Comparison of ENCODE assay signal across 8 cellular contexts in genomic region chr15:64093627-64094417, GRCh38. TPM values are rescaled to one million over a fixed set of nuclear protein-coding genes. Genes with fewer than 3 reads are reported as not detected.
DNase-seq lines count a peak whose midpoint lies in the region; ATAC-seq and TF ChIP-seq lines count a peak whose summit lies in the region.

Gene CIAO2A, minus strand, starts transcription at chr15:64093838. Its CDS starts 70 bp downstream, at chr15:64093768.

- H3K27ac ChIP-seq in GM23338 (ENCODE audit: low read depth) (peak within 1 kb of the TSS; percentile 92), fibroblast of lung (ENCODE audit: insufficient read depth, low read length) (peak within 1 kb of the TSS; percentile 92)
- H3K27ac ChIP-seq in naive thymus-derived CD4-positive, alpha-beta T cell (ENCODE audit: low read depth, low read length): peak within 1 kb of the TSS; percentile 88

- H3K27ac Mint-ChIP-seq in GM23338: peak within 1 kb of the TSS; percentile 99
- H3K27ac Mint-ChIP-seq in naive thymus-derived CD4-positive, alpha-beta T cell: peak within 1 kb of the TSS; percentile 98 to 100 (median 99)
- H3K27ac Mint-ChIP-seq in stimulated activated naive B cell treated with anti-CD40 and anti-IgM and Interleukin-4, amounts not matched to agents 10 μg/mL and 1 μg/mL and 100 μg/mL, for 72 hours: peak within 1 kb of the TSS; percentile 100

- intact Hi-C loops in naive thymus-derived CD4-positive, alpha-beta T cell (cut with micrococcal nuclease): loop anchor here (1.0 to 10.0 kb wide), 23 partner anchors 59 to 1211 kb away; partner anchors contain the start of genes CSNK1G1 (in 2 of the 2), HERC1 (in 2 of the 2), LACTB (in 2 of the 2) and PPIB (in 2 of the 2)

- H3K27me3 ChIP-seq in GM23338 (ENCODE audit: insufficient read depth) (no peaks in the 10 kb centered on the region), fibroblast of lung (ENCODE audit: control insufficient read depth, insufficient read depth, low read length) (no peaks in the 10 kb centered on the region)
- no peaks in the 10 kb centered on the region for H3K27me3 ChIP-seq in naive thymus-derived CD4-positive, alpha-beta T cell (ENCODE audit: control insufficient read depth in 2 of 2, insufficient read depth in 2 of 2, low read length in 2 of 2)

- POLR2A ChIA-PET in naive thymus-derived CD4-positive, alpha-beta T cell (lab: Charles Lee): interaction anchor here (0.6 to 3.0 kb wide), 19 partner anchors 8 to 1040 kb away, joined by 3 to 12 read pairs (median 4); partner anchors contain the start of genes PDCD7, PPIB and TRIP4

- H3K9ac ChIP-seq in fibroblast of lung (ENCODE audit: insufficient read depth, low read length): peak within 1 kb of the TSS; percentile 72

- peaks cover 27% of the 10 kb centered on the region for H3K4me1 ChIP-seq in GM23338 (ENCODE audit: insufficient read depth)
- peaks cover 5% of the 10 kb centered on the region for H3K4me1 ChIP-seq in fibroblast of lung (ENCODE audit: control insufficient read depth, extremely low read depth, insufficient read depth, low read length)
- H3K4me1 ChIP-seq in naive thymus-derived CD4-positive, alpha-beta T cell (ENCODE audit: control insufficient read depth in 2 of 2, insufficient read depth in 2 of 2, low read length in 2 of 2): peaks cover 41 to 48% of the 10 kb centered on the region in 2 donors

- H3K4me2 ChIP-seq in GM23338 (peak within 1 kb of the TSS; percentile 81), fibroblast of lung (ENCODE audit: extremely low read depth, insufficient read depth, low read length) (peak within 1 kb of the TSS; percentile 86)

- H3K79me2 ChIP-seq in GM23338 (replicated peaks; ENCODE audit: insufficient read depth) (peaks cover 61% of the 10 kb centered on the region), fibroblast of lung (ENCODE audit: control insufficient read depth, insufficient read depth, low read length) (peaks cover 51% of the 10 kb centered on the region)

- H3K4me3 Mint-ChIP-seq in GM23338: peak within 1 kb of the TSS; percentile 97
- peak within 1 kb of the TSS; percentile 92 to 100 (median 98) for H3K4me3 Mint-ChIP-seq in naive thymus-derived CD4-positive, alpha-beta T cell
- H3K4me3 Mint-ChIP-seq in stimulated activated naive B cell treated with anti-CD40 and anti-IgM and Interleukin-4, amounts not matched to agents 10 μg/mL and 1 μg/mL and 100 μg/mL, for 72 hours: peak within 1 kb of the TSS; percentile 99 to 100

- H3K4me3 ChIP-seq in GM23338 (peak within 1 kb of the TSS; percentile 65), fibroblast of lung (replicated peaks in 1 of 4; ENCODE audit: control extremely low read depth in 1 of 4, insufficient read depth in 1 of 4, low read depth in 3 of 4, low read length in 4 of 4) (peak within 1 kb of the TSS; percentile 67 to 89 (median 80))
- peak within 1 kb of the TSS; percentile 87 for H3K4me3 ChIP-seq in naive thymus-derived CD4-positive, alpha-beta T cell (ENCODE audit: low read length)

- H4K20me1 ChIP-seq in GM23338 (replicated peaks; ENCODE audit: insufficient read depth) (peaks cover 11% of the 10 kb centered on the region; the same call in 1 of the 2 replicates), fibroblast of lung (ENCODE audit: control insufficient read depth, extremely low read depth, insufficient read depth, low read length) (no peaks in the 10 kb centered on the region)

- no peaks in the 10 kb centered on the region for H3K9me3 Mint-ChIP-seq in GM23338
- no peaks in the 10 kb centered on the region for H3K9me3 Mint-ChIP-seq in naive thymus-derived CD4-positive, alpha-beta T cell
- H3K9me3 Mint-ChIP-seq in stimulated activated naive B cell treated with anti-CD40 and anti-IgM and Interleukin-4, amounts not matched to agents 10 μg/mL and 1 μg/mL and 100 μg/mL, for 72 hours: no peaks in the 10 kb centered on the region

- no peaks in the 10 kb centered on the region for H3K9me2 ChIP-seq in GM23338 (ENCODE audit: insufficient read depth)

- peaks cover 10% of the 10 kb centered on the region for H3K27me3 Mint-ChIP-seq in GM23338 (ENCODE audit: insufficient read depth, low read depth, poor library complexity)
- H3K27me3 Mint-ChIP-seq in naive thymus-derived CD4-positive, alpha-beta T cell: no peaks in the 10 kb centered on the region
- H3K27me3 Mint-ChIP-seq in stimulated activated naive B cell treated with anti-CD40 and anti-IgM and Interleukin-4, amounts not matched to agents 10 μg/mL and 1 μg/mL and 100 μg/mL, for 72 hours: no peaks in the 10 kb centered on the region

- peaks cover under 1% of the 10 kb centered on the region; the same call in 1 of the 2 replicates for H3K36me3 ChIP-seq in GM23338 (ENCODE audit: insufficient read depth)
- H3K36me3 ChIP-seq in fibroblast of lung (ENCODE audit: control insufficient read depth, insufficient read depth, low read length): no peaks in the 10 kb centered on the region
- H3K36me3 ChIP-seq in naive thymus-derived CD4-positive, alpha-beta T cell (ENCODE audit: control insufficient read depth in 2 of 3, insufficient read depth in 3 of 3, low read length in 3 of 3): peaks cover 0 to 7% (median 0%) of the 10 kb centered on the region in 3 experiments

- peaks cover 26% of the 10 kb centered on the region for H3K4me1 Mint-ChIP-seq in GM23338
- H3K4me1 Mint-ChIP-seq in naive thymus-derived CD4-positive, alpha-beta T cell: peaks cover 50 to 86% (median 81%) of the 10 kb centered on the region in 7 donors
- peaks cover 36 to 67% of the 10 kb centered on the region in 2 donors for H3K4me1 Mint-ChIP-seq in stimulated activated naive B cell treated with anti-CD40 and anti-IgM and Interleukin-4, amounts not matched to agents 10 μg/mL and 1 μg/mL and 100 μg/mL, for 72 hours

- peak; percentile 98 for DNase-seq in Daoy (ENCODE audit: low read depth)
- DNase-seq in GM23338 (ENCODE audit: low spot score): peak; percentile 100
- DNase-seq in LHCN-M2 (ENCODE audit: low read depth): peak; percentile 99
- peak; percentile 100 for DNase-seq in RPMI8226
- DNase-seq in activated T-helper 1 cell treated with anti-CD3 and anti-CD28 coated beads, Interleukin-2, amount 50 U/mL, for 16 hours (ENCODE audit: low read depth in 1 of 2, low spot score in 1 of 2): peak; percentile 79 to 83
- DNase-seq in fibroblast of lung (ENCODE audit: low read depth in 2 of 2): peak; percentile 98 to 99
- DNase-seq in naive thymus-derived CD4-positive, alpha-beta T cell: peak; percentile 66 to 93 (median 87)
- DNase-seq in stimulated activated naive B cell treated with anti-CD40 and anti-IgM and Interleukin-4, amounts not matched to agents 10 μg/mL and 1 μg/mL and 100 μg/mL, for 72 hours: peak; percentile 94

- H3K9me3 ChIP-seq in fibroblast of lung (ENCODE audit: control insufficient read depth, insufficient read depth, low read depth, low read length): no peaks in the 10 kb centered on the region
- no peaks in the 10 kb centered on the region for H3K9me3 ChIP-seq in naive thymus-derived CD4-positive, alpha-beta T cell (ENCODE audit: control insufficient read depth in 2 of 3, low read length in 3 of 3)

- H3K36me3 Mint-ChIP-seq in GM23338 (ENCODE audit: low read depth): peaks cover 3% of the 10 kb centered on the region; the same call in 2 of the 3 replicates
- H3K36me3 Mint-ChIP-seq in naive thymus-derived CD4-positive, alpha-beta T cell: peaks cover 2 to 6% (median 4%) of the 10 kb centered on the region in 5 donors
- H3K36me3 Mint-ChIP-seq in stimulated activated naive B cell treated with anti-CD40 and anti-IgM and Interleukin-4, amounts not matched to agents 10 μg/mL and 1 μg/mL and 100 μg/mL, for 72 hours: peaks cover 16 to 21% of the 10 kb centered on the region in 2 donors

- H3F3A ChIP-seq in GM23338 (replicated peaks; ENCODE audit: low read depth): no peaks in the 10 kb centered on the region

- H2AFZ ChIP-seq in GM23338 (peak within 1 kb of the TSS; percentile 34; the same call in 1 of the 2 replicates), fibroblast of lung (ENCODE audit: low read length) (peak within 1 kb of the TSS; percentile 94)

- TF ChIP-seq CTCF in GM23338 (conservative IDR thresholded peaks at IDR 0.05; ENCODE audit: low read depth in 2 of 2) (no peak), fibroblast of lung (conservative IDR thresholded peaks at IDR 0.05 in 1 of 2, IDR thresholded peaks at IDR 0.05 in 1 of 2; ENCODE audit: low read depth in 1 of 2, low read length in 2 of 2) (no peak)

- peak; percentile 84 for ATAC-seq in GM23338
- peak; percentile 80 for ATAC-seq in naive thymus-derived CD4-positive, alpha-beta T cell
- ATAC-seq in stimulated activated naive B cell treated with anti-CD40 and anti-IgM and Interleukin-4, amounts not matched to agents 10 μg/mL and 1 μg/mL and 100 μg/mL, for 72 hours (replicated peaks): peak; percentile 73 to 77

- CTCF ChIA-PET in naive thymus-derived CD4-positive, alpha-beta T cell (lab: Charles Lee): interaction anchor here (0.6 to 2.1 kb wide), 4 partner anchors 24 to 945 kb away, joined by 3 to 7 read pairs (median 3); no protein-coding TSS in a partner anchor

TF ChIP-seq in GM23338, 12 proteins besides CTCF, POLR2A, EP300 and RAD21 (continues in another document):
- TF ChIP-seq ETS1 (IDR thresholded peaks at IDR 0.05) (peak; percentile 98), ZNF114 (CRISPR knock-in tag; IDR thresholded peaks at IDR 0.05) (no peak), NANOG (IDR thresholded peaks at IDR 0.05; ENCODE audit: borderline replicate concordance) (no peak)

RNA-seq across cellular contexts. Expression of gene CIAO2A, which starts in this region (rescaled TPM):
- 170 and 255 TPM in 2 replicates for total RNA-seq in Daoy (2014; rRNA removed; shearing (Covaris generic))
- 132 and 199 TPM in 2 replicates for total RNA-seq in GM23338 (2014; rRNA removed; shearing (Covaris generic))
- polyA plus RNA-seq in GM23338 (2016; fragmentation: Nextera tagmentation; extraction: Ambion mirVana) (318 and 366 TPM in 2 replicates), fibroblast of lung (48.7 and 54.0 TPM in 2 replicates)
- total RNA-seq in LHCN-M2 (2014; rRNA removed) (90.8 and 105 TPM in 2 replicates), fibroblast of lung (59.1 and 94.5 TPM in 2 replicates)
- polyA plus RNA-seq in LHCN-M2 (2012): 35.1 TPM
- polyA plus RNA-seq in fibroblast of lung (2012): 38.1 and 45.4 TPM in 2 replicates
- polyA minus RNA-seq in fibroblast of lung (ENCODE audit: low replicate concordance): 4.0 and 4.8 TPM in 2 replicates
- 10 to 100 TPM; 19.2 to 66.8 (median 28.0) TPM for total RNA-seq in naive thymus-derived CD4-positive, alpha-beta T cell
- 10 to 100 TPM; 52.8 to 92.1 TPM for polyA plus RNA-seq in naive thymus-derived CD4-positive, alpha-beta T cell

Comparison
In these comparisons a context has a peak if more than half of its experiments do, and no peak if none do; other contexts are left out.
1. Peak in every context shown above with its lines: DNase-seq, ATAC-seq, H3K4me3 ChIP-seq and H3K27ac ChIP-seq.